Comparison of ENCODE assay signal across 16 cellular contexts in genomic region chr3:53354945-53355498, GRCh38. TPM values are rescaled to one million over a fixed set of nuclear protein-coding genes. Genes with fewer than 3 reads are reported as not detected.
DNase-seq lines count a peak whose midpoint lies in the region; ATAC-seq, FAIRE-seq and TF ChIP-seq lines count a peak whose summit lies in the region.
"Had no signal": no experiment of that assay in that cellular context is flagged by ENCODE, and none has a peak within 500 bp of the region (broad histone marks: within the 10 kb centered on the region; RNA-seq: fewer than 3 reads in every experiment).

No MANE protein-coding gene starts in this region.

- no peak for ATAC-seq in GM19328 (IDR thresholded peaks at IDR 0.05; ENCODE audit: unreplicated experiment)

- FAIRE-seq in bronchial epithelial cell (lab: Jason Lieb, UNC): no peak
- FAIRE-seq: A204.1 had no signal

- no peaks in the 10 kb centered on the region for H3K79me2 ChIP-seq in OCI-LY3 (ENCODE audit: low read length)

- peak overlapping the region; percentile 42; the same call in 1 of the 2 replicates for H2AFZ ChIP-seq in OCI-LY3 (ENCODE audit: low read depth, low read length)

- no peak for DNase-seq in T-helper 2 cell treated with Interferon-gamma antibody and Interleukin-4, amounts not matched to agents 5 μg/mL and 100 μg/mL, for 36 hours (ENCODE audit: low spot score)
- DNase-seq in T-helper 2 cell (no peak), bronchial epithelial cell (ENCODE audit: low read depth) (peak; percentile 51), pulmonary artery endothelial cell (ENCODE audit: low read depth, low spot score) (peak; percentile 55), iPS-NIHi7 (ENCODE audit: extremely low spot score) (no peak), cardiac septum (ENCODE audit: low spot score) (no peak)
- DNase-seq: activated naive CD4-positive, alpha-beta T cell; esophagus squamous epithelium; HFFc6; NCI-H1417; NCI-H446; Peyer's patch had no signal

- no peak overlapping the region for H3K27ac ChIP-seq in OCI-LY3 (ENCODE audit: low read length)
- H3K27ac ChIP-seq: esophagus squamous epithelium, Peyer's patch had no signal

- no peaks in the 10 kb centered on the region for H3K9me3 Mint-ChIP-seq in T-helper 2 cell treated with Interferon-gamma antibody and Interleukin-4, amounts not matched to agents 5 μg/mL and 100 μg/mL, for 36 hours
- H3K9me3 Mint-ChIP-seq: HFFc6, memory B cell had no signal

- H3K4me1 Mint-ChIP-seq in T-helper 2 cell treated with Interferon-gamma antibody and Interleukin-4, amounts not matched to agents 5 μg/mL and 100 μg/mL, for 36 hours (ENCODE audit: low read depth): peaks cover 12% of the 10 kb centered on the region
- H3K4me1 Mint-ChIP-seq: memory B cell had no signal

- H3K36me3 Mint-ChIP-seq in T-helper 2 cell treated with Interferon-gamma antibody and Interleukin-4, amounts not matched to agents 5 μg/mL and 100 μg/mL, for 36 hours (ENCODE audit: low read depth): no peaks in the 10 kb centered on the region
- H3K36me3 Mint-ChIP-seq: memory B cell had no signal

- TF ChIP-seq CTCF in OCI-LY3 (IDR thresholded peaks at IDR 0.05; ENCODE audit: low read depth, low read length): no peak
- no peak for TF ChIP-seq CTCF in bronchial epithelial cell (IDR thresholded peaks at IDR 0.05; ENCODE audit: insufficient read depth, low read length, severe bottlenecking)

- H3K4me2 ChIP-seq in OCI-LY3 (ENCODE audit: low read length): no peak overlapping the region

- H3K9me3 ChIP-seq in OCI-LY3 (ENCODE audit: insufficient read depth, low read length): no peaks in the 10 kb centered on the region
- H3K9me3 ChIP-seq: esophagus squamous epithelium, Peyer's patch had no signal

- intact Hi-C loops in cardiac septum (cut with DNase I): no loop called here

- H3K9ac ChIP-seq in OCI-LY3 (ENCODE audit: low read length): no peak overlapping the region

- H3K36me3 ChIP-seq in OCI-LY3 (replicated peaks; ENCODE audit: low read depth, low read length) (no peaks in the 10 kb centered on the region), bronchial epithelial cell (ENCODE audit: control insufficient read depth, insufficient read depth, low read length) (no peaks in the 10 kb centered on the region)
- H3K36me3 ChIP-seq: esophagus squamous epithelium, Peyer's patch had no signal

- H3K4me3 Mint-ChIP-seq in T-helper 2 cell treated with Interferon-gamma antibody and Interleukin-4, amounts not matched to agents 5 μg/mL and 100 μg/mL, for 36 hours: no peak overlapping the region
- H3K4me3 Mint-ChIP-seq: HFFc6, memory B cell had no signal

- peaks cover 7% of the 10 kb centered on the region for H3K27me3 Mint-ChIP-seq in T-helper 2 cell treated with Interferon-gamma antibody and Interleukin-4, amounts not matched to agents 5 μg/mL and 100 μg/mL, for 36 hours (ENCODE audit: low read depth)
- H3K27me3 Mint-ChIP-seq: memory B cell had no signal

- no peaks in the 10 kb centered on the region for H4K20me1 ChIP-seq in OCI-LY3 (ENCODE audit: insufficient read depth, low read length)

- peak overlapping the region; percentile 11 for H3K27ac Mint-ChIP-seq in T-helper 2 cell treated with Interferon-gamma antibody and Interleukin-4, amounts not matched to agents 5 μg/mL and 100 μg/mL, for 36 hours
- H3K27ac Mint-ChIP-seq: HFFc6 had no signal

- peaks cover 5% of the 10 kb centered on the region; the same call in 1 of the 2 replicates for H3K4me1 ChIP-seq in OCI-LY3 (ENCODE audit: low read length)
- H3K4me1 ChIP-seq: esophagus squamous epithelium, Peyer's patch had no signal

- H3K27me3 ChIP-seq in OCI-LY3 (ENCODE audit: low read depth, low read length) (0 out of 2 replicates have a peak, but pooled peaks cover 4% of the 10 kb centered on the region), bronchial epithelial cell (ENCODE audit: control insufficient read depth, insufficient read depth, low read length) (no peaks in the 10 kb centered on the region)
- H3K27me3 ChIP-seq: esophagus squamous epithelium, Peyer's patch had no signal

- H3K4me3 ChIP-seq in OCI-LY3 (ENCODE audit: low read length) (no peak overlapping the region), bronchial epithelial cell (ENCODE audit: low read depth, low read length) (no peak overlapping the region)
- H3K4me3 ChIP-seq: esophagus squamous epithelium, Peyer's patch had no signal

RNA-seq across cellular contexts. Expression of gene DCP1A, which starts 7.7 kb away (rescaled TPM):
- total RNA-seq in bronchial epithelial cell (5.0 and 7.8 TPM in 2 replicates), pulmonary artery endothelial cell (13.7 and 14.3 TPM in 2 replicates), cardiac septum (17.3 TPM)

Comparison
In these comparisons a context has a peak if more than half of its experiments do, and no peak if none do; other contexts are left out.
1. DNase-seq: peak in bronchial epithelial cell (single experiment) and pulmonary artery endothelial cell (single experiment); none in T-helper 2 cell treated with Interferon-gamma antibody and Interleukin-4, amounts not matched to agents 5 μg/mL and 100 μg/mL, for 36 hours (single experiment), T-helper 2 cell (0 of 5), iPS-NIHi7 (single experiment) and cardiac septum (single experiment).